Comparison of ENCODE assay signal across 1 cellular context in the genomic region with DNA sequence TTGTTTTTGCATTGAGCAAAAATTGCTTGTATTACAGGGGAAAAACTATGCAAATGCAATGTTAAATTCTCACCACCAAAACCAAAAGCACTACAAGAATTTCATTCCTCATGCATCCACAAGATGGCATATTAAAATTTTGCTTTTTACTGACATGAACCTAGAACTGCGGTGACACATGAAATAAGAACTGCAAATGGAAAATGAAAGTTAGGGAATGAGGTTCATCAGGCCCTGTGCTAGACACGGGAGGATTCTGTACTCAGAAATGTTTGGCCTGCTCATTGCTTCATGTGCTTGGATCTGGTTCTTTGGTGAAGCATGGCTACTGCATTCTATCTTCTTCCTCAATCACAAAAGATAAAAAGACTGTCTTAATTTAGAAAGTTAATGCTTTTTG.
TF ChIP-seq lines count a peak whose summit lies in the region.

No MANE protein-coding gene starts in this region.

TF ChIP-seq in GM23338, 12 proteins besides CTCF, POLR2A, EP300 and RAD21 (continued from another document):
- TF ChIP-seq, protein P1, sequence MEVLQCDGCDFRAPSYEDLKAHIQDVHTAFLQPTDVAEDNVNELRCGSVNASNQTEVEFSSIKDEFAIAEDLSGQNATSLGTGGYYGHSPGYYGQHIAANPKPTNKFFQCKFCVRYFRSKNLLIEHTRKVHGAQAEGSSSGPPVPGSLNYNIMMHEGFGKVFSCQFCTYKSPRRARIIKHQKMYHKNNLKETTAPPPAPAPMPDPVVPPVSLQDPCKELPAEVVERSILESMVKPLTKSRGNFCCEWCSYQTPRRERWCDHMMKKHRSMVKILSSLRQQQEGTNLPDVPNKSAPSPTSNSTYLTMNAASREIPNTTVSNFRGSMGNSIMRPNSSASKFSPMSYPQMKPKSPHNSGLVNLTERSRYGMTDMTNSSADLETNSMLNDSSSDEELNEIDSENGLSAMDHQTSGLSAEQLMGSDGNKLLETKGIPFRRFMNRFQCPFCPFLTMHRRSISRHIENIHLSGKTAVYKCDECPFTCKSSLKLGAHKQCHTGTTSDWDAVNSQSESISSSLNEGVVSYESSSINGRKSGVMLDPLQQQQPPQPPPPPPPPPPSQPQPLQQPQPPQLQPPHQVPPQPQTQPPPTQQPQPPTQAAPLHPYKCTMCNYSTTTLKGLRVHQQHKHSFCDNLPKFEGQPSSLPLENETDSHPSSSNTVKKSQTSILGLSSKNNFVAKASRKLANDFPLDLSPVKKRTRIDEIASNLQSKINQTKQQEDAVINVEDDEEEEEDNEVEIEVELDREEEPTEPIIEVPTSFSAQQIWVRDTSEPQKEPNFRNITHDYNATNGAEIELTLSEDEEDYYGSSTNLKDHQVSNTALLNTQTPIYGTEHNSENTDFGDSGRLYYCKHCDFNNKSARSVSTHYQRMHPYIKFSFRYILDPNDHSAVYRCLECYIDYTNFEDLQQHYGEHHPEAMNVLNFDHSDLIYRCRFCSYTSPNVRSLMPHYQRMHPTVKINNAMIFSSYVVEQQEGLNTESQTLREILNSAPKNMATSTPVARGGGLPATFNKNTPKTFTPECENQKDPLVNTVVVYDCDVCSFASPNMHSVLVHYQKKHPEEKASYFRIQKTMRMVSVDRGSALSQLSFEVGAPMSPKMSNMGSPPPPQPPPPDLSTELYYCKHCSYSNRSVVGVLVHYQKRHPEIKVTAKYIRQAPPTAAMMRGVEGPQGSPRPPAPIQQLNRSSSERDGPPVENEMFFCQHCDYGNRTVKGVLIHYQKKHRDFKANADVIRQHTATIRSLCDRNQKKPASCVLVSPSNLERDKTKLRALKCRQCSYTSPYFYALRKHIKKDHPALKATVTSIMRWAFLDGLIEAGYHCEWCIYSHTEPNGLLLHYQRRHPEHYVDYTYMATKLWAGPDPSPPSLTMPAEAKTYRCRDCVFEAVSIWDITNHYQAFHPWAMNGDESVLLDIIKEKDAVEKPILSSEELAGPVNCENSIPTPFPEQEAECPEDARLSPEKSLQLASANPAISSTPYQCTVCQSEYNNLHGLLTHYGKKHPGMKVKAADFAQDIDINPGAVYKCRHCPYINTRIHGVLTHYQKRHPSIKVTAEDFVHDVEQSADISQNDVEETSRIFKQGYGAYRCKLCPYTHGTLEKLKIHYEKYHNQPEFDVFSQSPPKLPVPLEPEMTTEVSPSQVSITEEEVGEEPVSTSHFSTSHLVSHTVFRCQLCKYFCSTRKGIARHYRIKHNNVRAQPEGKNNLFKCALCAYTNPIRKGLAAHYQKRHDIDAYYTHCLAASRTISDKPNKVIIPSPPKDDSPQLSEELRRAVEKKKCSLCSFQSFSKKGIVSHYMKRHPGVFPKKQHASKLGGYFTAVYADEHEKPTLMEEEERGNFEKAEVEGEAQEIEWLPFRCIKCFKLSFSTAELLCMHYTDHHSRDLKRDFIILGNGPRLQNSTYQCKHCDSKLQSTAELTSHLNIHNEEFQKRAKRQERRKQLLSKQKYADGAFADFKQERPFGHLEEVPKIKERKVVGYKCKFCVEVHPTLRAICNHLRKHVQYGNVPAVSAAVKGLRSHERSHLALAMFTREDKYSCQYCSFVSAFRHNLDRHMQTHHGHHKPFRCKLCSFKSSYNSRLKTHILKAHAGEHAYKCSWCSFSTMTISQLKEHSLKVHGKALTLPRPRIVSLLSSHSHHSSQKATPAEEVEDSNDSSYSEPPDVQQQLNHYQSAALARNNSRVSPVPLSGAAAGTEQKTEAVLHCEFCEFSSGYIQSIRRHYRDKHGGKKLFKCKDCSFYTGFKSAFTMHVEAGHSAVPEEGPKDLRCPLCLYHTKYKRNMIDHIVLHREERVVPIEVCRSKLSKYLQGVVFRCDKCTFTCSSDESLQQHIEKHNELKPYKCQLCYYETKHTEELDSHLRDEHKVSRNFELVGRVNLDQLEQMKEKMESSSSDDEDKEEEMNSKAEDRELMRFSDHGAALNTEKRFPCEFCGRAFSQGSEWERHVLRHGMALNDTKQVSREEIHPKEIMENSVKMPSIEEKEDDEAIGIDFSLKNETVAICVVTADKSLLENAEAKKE (CRISPR knock-in tag; IDR thresholded peaks at IDR 0.05) = no peak
- TF ChIP-seq ZNF331 (CRISPR knock-in tag; IDR thresholded peaks at IDR 0.05; ENCODE audit: low read depth) (no peak), EZH2phosphoT487 (IDR thresholded peaks at IDR 0.05; ENCODE audit: unreplicated experiment) (no peak)
TF ChIP-seq in GM23338: peak in this region for 0.
